ENCODE assay signal across 8 cellular contexts in genomic region chr6:159970659-159971063, GRCh38. TPM values are rescaled to one million over a fixed set of nuclear protein-coding genes. Genes with fewer than 3 reads are reported as not detected.
DNase-seq lines count a peak whose midpoint lies in the region; ATAC-seq and TF ChIP-seq lines count a peak whose summit lies in the region.

No MANE protein-coding gene starts in this region.

- H2BK15ac ChIP-seq in mesenchymal stem cell (ENCODE audit: low read depth, poor library complexity, severe bottlenecking) = no peak overlapping the region

- H3K14ac ChIP-seq in mesenchymal stem cell (ENCODE audit: low read length in 2 of 2) = no peak overlapping the region

- ATAC-seq in left cardiac atrium (no peak), GM21423 (IDR thresholded peaks at IDR 0.05; ENCODE audit: unreplicated experiment) (no peak)

- no peak overlapping the region for H3K18ac ChIP-seq in mesenchymal stem cell (ENCODE audit: low read depth in 1 of 2, low read length in 2 of 2)

- peak overlapping the region; percentile 94 for H3K4me3 ChIP-seq in left ventricle myocardium inferior
- H3K4me3 ChIP-seq in ascending aorta = peak overlapping the region; percentile 3 to 100
- H3K4me3 ChIP-seq in mesenchymal stem cell (ENCODE audit: insufficient read depth in 1 of 2, low read depth in 1 of 2, low read length in 2 of 2) = peak overlapping the region in 1 of 2 experiments; percentile 80
- no peak overlapping the region for H3K4me3 ChIP-seq in uterus

- peaks cover 76% of the 10 kb centered on the region for H3K4me1 ChIP-seq in left ventricle myocardium inferior
- peaks cover 0 to 15% of the 10 kb centered on the region in 2 donors for H3K4me1 ChIP-seq in ascending aorta
- H3K4me1 ChIP-seq in mesenchymal stem cell (ENCODE audit: control insufficient read depth, insufficient read depth, low read depth, low read length) = peaks cover 11% of the 10 kb centered on the region
- H3K4me1 ChIP-seq in uterus = peaks cover 6 to 13% of the 10 kb centered on the region in 2 donors

- no peak overlapping the region for H2AFZ ChIP-seq in mesenchymal stem cell (ENCODE audit: low read depth, low read length)

- H3K27ac ChIP-seq in left ventricle myocardium inferior (replicated peaks) = peak overlapping the region; percentile 93
- peak overlapping the region in 1 of 2 donors; percentile 90 for H3K27ac ChIP-seq in ascending aorta
- peak overlapping the region; percentile 5 for H3K27ac ChIP-seq in mesenchymal stem cell (ENCODE audit: low read length, poor library complexity, severe bottlenecking)
- H3K27ac ChIP-seq in uterus = peak overlapping the region; percentile 96 to 98

- TF ChIP-seq POLR2A in uterus (IDR thresholded peaks at IDR 0.05) = no peak

- no peak for DNase-seq in left ventricle myocardium inferior
- no peak for DNase-seq in left cardiac atrium
- DNase-seq in ascending aorta (ENCODE audit: low spot score in 2 of 2) = no peak
- DNase-seq in mesenchymal stem cell = no peak
- DNase-seq in uterus = no peak
- DNase-seq in central memory CD4-positive, alpha-beta T cell = no peak
- no peak for DNase-seq in DMS114 treated with DMSO at 0.1 percent for 48 hours (lab: John Stamatoyannopoulos, UW; ENCODE audit: unreplicated experiment)

- no peak overlapping the region for H4K91ac ChIP-seq in mesenchymal stem cell (ENCODE audit: low read length)

- H3K9ac ChIP-seq in mesenchymal stem cell (ENCODE audit: low read length) = peak overlapping the region; percentile 93

- intact Hi-C loops in left ventricle myocardium inferior (cut with micrococcal nuclease) (no loop called here), left cardiac atrium (cut with DNase I) (loop anchor here in 1 of 2 donors (5.0 kb wide), 1 partner anchor 62 kb away; no protein-coding TSS in a partner anchor), ascending aorta (cut with DNase I) (loop anchor here (5.0 kb wide), 1 partner anchor 487 kb away; no protein-coding TSS in a partner anchor), uterus (cut with DNase I; ENCODE audit: low total_unique reads) (no loop called here)

- H3K36me3 ChIP-seq in left ventricle myocardium inferior = no peaks in the 10 kb centered on the region
- H3K36me3 ChIP-seq in ascending aorta = no peaks in the 10 kb centered on the region
- peaks cover 0 to 3% of the 10 kb centered on the region in 2 experiments for H3K36me3 ChIP-seq in mesenchymal stem cell (ENCODE audit: control insufficient read depth in 1 of 2, insufficient read depth in 2 of 2, low read depth in 1 of 2, low read length in 2 of 2)
- H3K36me3 ChIP-seq in uterus = no peaks in the 10 kb centered on the region

- peak overlapping the region; percentile 75 for H3K4me2 ChIP-seq in mesenchymal stem cell (ENCODE audit: low read length, poor library complexity, severe bottlenecking)

- H2AK5ac ChIP-seq in mesenchymal stem cell (ENCODE audit: low read length, severe bottlenecking) = no peak overlapping the region

- no peak for TF ChIP-seq CTCF in left ventricle myocardium inferior (IDR thresholded peaks at IDR 0.05; ENCODE audit: borderline replicate concordance)
- no peak for TF ChIP-seq CTCF in ascending aorta (IDR thresholded peaks at IDR 0.05)
- no peak for TF ChIP-seq CTCF in uterus (IDR thresholded peaks at IDR 0.05)

- H3K79me1 ChIP-seq in mesenchymal stem cell (replicated peaks; ENCODE audit: low read length, poor library complexity, severe bottlenecking) = no peaks in the 10 kb centered on the region

- no peak overlapping the region for H3K23ac ChIP-seq in mesenchymal stem cell (ENCODE audit: low read length in 2 of 2)

- no peaks in the 10 kb centered on the region for H3K9me3 ChIP-seq in left ventricle myocardium inferior (replicated peaks)
- no peaks in the 10 kb centered on the region for H3K9me3 ChIP-seq in ascending aorta
- H3K9me3 ChIP-seq in mesenchymal stem cell (ENCODE audit: control insufficient read depth, low read length) = no peaks in the 10 kb centered on the region
- no peaks in the 10 kb centered on the region for H3K9me3 ChIP-seq in uterus

- no peak overlapping the region for H2BK12ac ChIP-seq in mesenchymal stem cell (ENCODE audit: low read length in 2 of 2)

- WGBS in mesenchymal stem cell = 86% methylated on average over 13 of the region's 18 CpGs

- H3K4ac ChIP-seq in mesenchymal stem cell (ENCODE audit: low read depth in 1 of 2, low read length in 2 of 2) = no peak overlapping the region

- no peaks in the 10 kb centered on the region for H3K27me3 ChIP-seq in left ventricle myocardium inferior (ENCODE audit: low read depth)
- H3K27me3 ChIP-seq in ascending aorta = no peaks in the 10 kb centered on the region
- peaks cover 0 to 5% of the 10 kb centered on the region in 2 experiments for H3K27me3 ChIP-seq in mesenchymal stem cell (ENCODE audit: control insufficient read depth in 1 of 2, insufficient read depth in 1 of 2, low read length in 2 of 2)
- H3K27me3 ChIP-seq in uterus = no peaks in the 10 kb centered on the region

- no peak overlapping the region for H4K8ac ChIP-seq in mesenchymal stem cell (ENCODE audit: low read length)

- H2BK5ac ChIP-seq in mesenchymal stem cell (ENCODE audit: low read depth, low read length, poor library complexity, severe bottlenecking) = no peak overlapping the region

- no peak overlapping the region for H2BK120ac ChIP-seq in mesenchymal stem cell (ENCODE audit: low read depth, low read length)

RNA-seq across cellular contexts. Expression of gene IGF2R, which starts 1.8 kb away (rescaled TPM):
- total RNA-seq in left ventricle myocardium inferior = 66.8 TPM
- total RNA-seq in left cardiac atrium = 10 to 100 TPM; 50.1 to 56.2 TPM
- 104 TPM for total RNA-seq in ascending aorta
- polyA plus RNA-seq in mesenchymal stem cell (2013, experiment 1 of 2) = 109 TPM
- polyA plus RNA-seq in mesenchymal stem cell (2013, experiment 2 of 2) = 99.8 TPM
- 10 to 100 TPM; 36.5 to 91.7 (median 61.7) TPM for total RNA-seq in uterus

Comparison
In these comparisons a context has a peak if more than half of its experiments do, and no peak if none do; other contexts are left out.
1. H3K4me3 ChIP-seq: peak in left ventricle myocardium inferior (single experiment) and ascending aorta (2 of 2); none in uterus (0 of 2).